ENCODE assay signal across 1 cellular context in the genomic region with DNA sequence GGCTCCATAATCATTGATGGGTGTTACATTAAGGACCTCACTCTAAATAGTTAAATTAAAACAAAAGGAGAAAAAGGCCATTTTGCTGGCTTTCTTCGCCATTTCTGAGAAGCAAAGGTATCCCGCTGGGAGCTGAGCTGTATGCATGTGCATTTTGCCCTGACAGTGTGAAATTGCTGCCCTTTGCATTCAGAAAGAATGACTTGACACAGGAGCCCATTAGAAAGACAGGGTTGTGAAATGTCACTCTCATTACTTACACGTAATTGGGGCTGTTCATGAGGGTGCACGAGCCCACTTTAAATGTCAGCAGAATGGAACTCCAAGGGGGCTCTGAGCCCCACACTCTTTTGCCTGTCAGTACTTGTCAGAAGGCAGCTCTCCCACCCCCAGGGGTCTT.
TF ChIP-seq lines count a peak whose summit lies in the region.

No MANE protein-coding gene starts in this region.

TF ChIP-seq in GM12878, 131 proteins besides CTCF, POLR2A, EP300 and RAD21 (continued from another document):
- TF ChIP-seq CREM (IDR thresholded peaks at IDR 0.05; ENCODE audit: low read depth) (no peak), MEF2B (IDR thresholded peaks at IDR 0.05; ENCODE audit: partially characterized antibody, poor library complexity, severe bottlenecking) (no peak), SREBF2 (IDR thresholded peaks at IDR 0.05; ENCODE audit: low read length) (no peak), RFX5 (IDR thresholded peaks at IDR 0.05; ENCODE audit: low read depth, low read length) (no peak), IKZF1 (conservative IDR thresholded peaks at IDR 0.05) (no peak), RBBP5 (conservative IDR thresholded peaks at IDR 0.05) (no peak), HCFC1 (IDR thresholded peaks at IDR 0.05; ENCODE audit: low read length) (no peak), GABPA (IDR thresholded peaks at IDR 0.05; ENCODE audit: low read depth) (no peak), ZSCAN29 (IDR thresholded peaks at IDR 0.05) (no peak), SMARCA5 (IDR thresholded peaks at IDR 0.05) (no peak), SMC3 (IDR thresholded peaks at IDR 0.05; ENCODE audit: borderline replicate concordance, low read length) (no peak), BCL11A (IDR thresholded peaks at IDR 0.05; ENCODE audit: low read depth, low read length) (no peak), SMAD1 (IDR thresholded peaks at IDR 0.05; ENCODE audit: low read depth, partially characterized antibody) (no peak), NR2C2 (IDR thresholded peaks at IDR 0.05; ENCODE audit: borderline replicate concordance, control insufficient read depth, insufficient read length, low read depth) (no peak), SUPT20H (IDR thresholded peaks at IDR 0.05; ENCODE audit: borderline replicate concordance, control insufficient read depth, low read depth, low read length) (no peak), CBX5 (IDR thresholded peaks at IDR 0.05; ENCODE audit: low read depth) (no peak), EED (IDR thresholded peaks at IDR 0.05; ENCODE audit: low read depth) (no peak)
